In genomic region chr21:16124397-16125130, GRCh38 we compare ENCODE assay signal across 11 cellular contexts.
DNase-seq lines count a peak whose midpoint lies in the region; TF ChIP-seq lines count a peak whose summit lies in the region.
"Had no signal": no experiment of that assay in that cellular context is flagged by ENCODE, and none has a peak within 500 bp of the region (broad histone marks: within the 10 kb centered on the region; RNA-seq: fewer than 3 reads in every experiment).

No MANE protein-coding gene starts in this region.

- DNase-seq in HS-27A (ENCODE audit: low read depth), result peak; percentile 96
- DNase-seq in brain microvascular endothelial cell, result peak; percentile 48
- peak; percentile 24 for DNase-seq in hepatocyte (ENCODE audit: low spot score)
- DNase-seq in thyroid gland, result peak; percentile 14 to 19
- no peak for DNase-seq in nucleus accumbens (lab: John Stamatoyannopoulos, UW)
- no peak for DNase-seq in NK-92 (lab: John Stamatoyannopoulos, UW; ENCODE audit: unreplicated experiment)
- no peak for DNase-seq in SHP77 (lab: John Stamatoyannopoulos, UW)
- DNase-seq in NOMO-1 (lab: John Stamatoyannopoulos, UW; ENCODE audit: unreplicated experiment in 2 of 2), result no peak
- DNase-seq: activated T-cell treated with anti-CD3 and anti-CD28 coated beads, Interleukin-2, amount 50 U/mL, for 1 hour; islet precursor cell had no signal

- peak overlapping the region; percentile 26 for H3K4me2 ChIP-seq in hepatocyte

- no peak for TF ChIP-seq CTCF in brain microvascular endothelial cell (IDR thresholded peaks at IDR 0.05; ENCODE audit: low read depth, low read length, missing control alignments)
- no peak for TF ChIP-seq CTCF in hepatocyte (IDR thresholded peaks at IDR 0.05; ENCODE audit: poor library complexity)
- TF ChIP-seq CTCF in thyroid gland (IDR thresholded peaks at IDR 0.05), result no peak

- H3K27me3 ChIP-seq in brain microvascular endothelial cell (replicated peaks) (no peaks in the 10 kb centered on the region), hepatocyte (no peaks in the 10 kb centered on the region), thyroid gland (no peaks in the 10 kb centered on the region)

- no peaks in the 10 kb centered on the region for H3K36me3 ChIP-seq in brain microvascular endothelial cell (replicated peaks)
- no peaks in the 10 kb centered on the region for H3K36me3 ChIP-seq in hepatocyte (replicated peaks; ENCODE audit: insufficient read depth, low read depth)
- H3K36me3 ChIP-seq in thyroid gland, result no peaks in the 10 kb centered on the region

- WGBS in hepatocyte (ENCODE audit: low lambda C conversion rate, missing lambda C conversion rate), result 65% methylated on average over 5 of the region's 5 CpGs
- WGBS in thyroid gland, 2 donors, result 72 to 76% methylated on average over 5 of the region's 5 CpGs

- H3K27ac ChIP-seq in brain microvascular endothelial cell (peak overlapping the region; percentile 64), hepatocyte (peak overlapping the region; percentile 62), thyroid gland (peak overlapping the region in 1 of 3 donors; percentile 39)
- H3K27ac ChIP-seq: parathyroid adenoma had no signal

- no peaks in the 10 kb centered on the region for H3K9me2 ChIP-seq in hepatocyte (replicated peaks; ENCODE audit: insufficient read depth)

- H3K4me3 ChIP-seq in brain microvascular endothelial cell (ENCODE audit: low read depth, low read length), result no peak overlapping the region
- no peak overlapping the region for H3K4me3 ChIP-seq in hepatocyte
- no peak overlapping the region for H3K4me3 ChIP-seq in thyroid gland (replicated peaks in 1 of 3)

- no peak overlapping the region for H2AFZ ChIP-seq in hepatocyte
- H2AFZ ChIP-seq: parathyroid adenoma had no signal

- intact Hi-C loops in thyroid gland (cut with DNase I), result no loop called here

- no peaks in the 10 kb centered on the region for H4K20me1 ChIP-seq in hepatocyte (ENCODE audit: insufficient read depth, poor library complexity, severe bottlenecking)

- in situ Hi-C loops in brain microvascular endothelial cell (cut with HindIII; ENCODE audit: low pct_ligation_motif_present, low sequenced_read_pairs), result no loop called here

- H3K9me3 ChIP-seq in hepatocyte (ENCODE audit: low read depth) (no peaks in the 10 kb centered on the region), thyroid gland (no peaks in the 10 kb centered on the region)

- no peak for TF ChIP-seq POLR2A in thyroid gland (IDR thresholded peaks at IDR 0.05)

- H3K79me2 ChIP-seq in hepatocyte, result no peaks in the 10 kb centered on the region
- H3K79me2 ChIP-seq: parathyroid adenoma had no signal

- H3K4me1 ChIP-seq in hepatocyte (ENCODE audit: insufficient read depth) (peaks cover 4% of the 10 kb centered on the region), thyroid gland (peaks cover 8 to 9% of the 10 kb centered on the region in 2 donors)
- H3K4me1 ChIP-seq: parathyroid adenoma had no signal

Comparison
In these comparisons a context has a peak if more than half of its experiments do, and no peak if none do; other contexts are left out.
1. DNase-seq: peak in HS-27A (single experiment), brain microvascular endothelial cell (single experiment), hepatocyte (single experiment) and thyroid gland (2 of 2); none in nucleus accumbens (0 of 56), NK-92 (single experiment), SHP77 (0 of 2) and NOMO-1 (0 of 2).